29 cellular contexts compared by ENCODE assay signal in the genomic region with DNA sequence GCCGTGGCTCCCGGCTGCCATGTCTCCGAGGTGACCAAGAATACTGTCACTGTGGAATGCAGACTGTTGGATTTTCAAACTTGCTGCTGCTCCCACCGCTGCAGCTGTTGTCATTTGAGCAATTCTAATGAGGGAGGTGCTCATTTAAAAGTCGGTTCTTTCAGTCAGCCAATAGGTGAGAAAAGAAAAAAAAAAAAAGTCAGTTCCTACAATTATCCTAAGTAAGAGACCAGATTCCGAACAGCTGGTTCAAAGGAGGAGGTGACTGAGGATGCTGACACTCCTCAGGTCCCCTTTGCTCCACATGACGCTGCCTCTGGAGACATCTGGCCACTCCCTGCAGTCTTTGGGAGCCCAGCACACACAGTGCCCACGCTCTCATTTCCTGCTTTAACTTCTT.
DNase-seq lines count a peak whose midpoint lies in the region; ATAC-seq and TF ChIP-seq lines count a peak whose summit lies in the region.
"Had no signal": no experiment of that assay in that cellular context is flagged by ENCODE, and none has a peak within 500 bp of the region (broad histone marks: within the 10 kb centered on the region; RNA-seq: fewer than 3 reads in every experiment).

No MANE protein-coding gene starts in this region.

- no peak overlapping the region for H4K8ac ChIP-seq in mesendoderm (ENCODE audit: low read depth, low read length)

- peak overlapping the region in 4 of 5 experiments; percentile 74 to 94 (median 84) for H3K27ac Mint-ChIP-seq in brain
- no peak overlapping the region for H3K27ac Mint-ChIP-seq in stimulated activated effector memory CD8-positive, alpha-beta T cell treated with anti-CD3 and anti-CD28 coated beads, Interleukin-12 subunit alpha, Interleukin-12 subunit beta, amount 100 ng/mL, for 72 hours
- no peak overlapping the region for H3K27ac Mint-ChIP-seq in Caco-2 (ENCODE audit: unreplicated experiment)
- H3K27ac Mint-ChIP-seq: activated B cell treated with CpG ODN at 0.5 μM for 24 hours; activated naive CD8-positive, alpha-beta T cell; B cell; memory B cell; T-helper 1 cell treated with Interleukin-12 subunit alpha and Interleukin-12 subunit beta and Interleukin-4 antibody, amounts not matched to agents 30 μg/mL and 1 μg/mL, for 36 hours had no signal

- H3K27me3 Mint-ChIP-seq in brain, result peaks cover 2% of the 10 kb centered on the region
- H3K27me3 Mint-ChIP-seq in Caco-2 (ENCODE audit: insufficient read depth, unreplicated experiment), result no peaks in the 10 kb centered on the region

- no peak overlapping the region for H3K9ac ChIP-seq in mesendoderm (ENCODE audit: low read length)
- no peak overlapping the region for H3K9ac ChIP-seq in mammary epithelial cell (ENCODE audit: insufficient read depth, low read length)
- H3K9ac ChIP-seq: SK-N-SH had no signal

- H4K20me1 ChIP-seq in mammary epithelial cell (ENCODE audit: insufficient read depth, low read length), result no peaks in the 10 kb centered on the region

- H3K9me3 Mint-ChIP-seq in brain (peaks cover 0 to 4% (median 0%) of the 10 kb centered on the region in 5 experiments), Caco-2 (ENCODE audit: unreplicated experiment) (no peaks in the 10 kb centered on the region)
- H3K9me3 Mint-ChIP-seq in stimulated activated effector memory CD8-positive, alpha-beta T cell treated with anti-CD3 and anti-CD28 coated beads, Interleukin-12 subunit alpha, Interleukin-12 subunit beta, amount 100 ng/mL, for 72 hours, result no peaks in the 10 kb centered on the region
- H3K9me3 Mint-ChIP-seq: activated B cell treated with CpG ODN at 0.5 μM for 24 hours; memory B cell; T-helper 1 cell treated with Interleukin-12 subunit alpha and Interleukin-12 subunit beta and Interleukin-4 antibody, amounts not matched to agents 30 μg/mL and 1 μg/mL, for 36 hours had no signal

- H3K4me1 ChIP-seq in mesendoderm (ENCODE audit: control insufficient read depth, low read depth, low read length) (no peaks in the 10 kb centered on the region), gastrocnemius medialis (peaks cover 49 to 55% of the 10 kb centered on the region in 2 donors), mammary epithelial cell (ENCODE audit: insufficient read depth, low read length) (no peaks in the 10 kb centered on the region), Caco-2 (no peaks in the 10 kb centered on the region)

- no peaks in the 10 kb centered on the region for H3K36me3 Mint-ChIP-seq in brain
- H3K36me3 Mint-ChIP-seq in stimulated activated effector memory CD8-positive, alpha-beta T cell treated with anti-CD3 and anti-CD28 coated beads, Interleukin-12 subunit alpha, Interleukin-12 subunit beta, amount 100 ng/mL, for 72 hours, result no peaks in the 10 kb centered on the region
- no peaks in the 10 kb centered on the region for H3K36me3 Mint-ChIP-seq in Caco-2 (ENCODE audit: insufficient read depth, unreplicated experiment)
- H3K36me3 Mint-ChIP-seq: activated naive CD8-positive, alpha-beta T cell; memory B cell had no signal

- no peak overlapping the region for H3K4me2 ChIP-seq in mesendoderm (ENCODE audit: low read length)
- H3K4me2 ChIP-seq in mammary epithelial cell (ENCODE audit: insufficient read depth, low read depth, low read length), result no peak overlapping the region
- H3K4me2 ChIP-seq: SK-N-SH, smooth muscle cell had no signal

- H3K9me3 ChIP-seq in gastrocnemius medialis (no peaks in the 10 kb centered on the region), mammary epithelial cell (replicated peaks; ENCODE audit: insufficient read depth, low read length) (peaks cover 2% of the 10 kb centered on the region), Caco-2 (no peaks in the 10 kb centered on the region)
- H3K9me3 ChIP-seq: HAP-1, SK-N-SH, vagina had no signal

- H3K79me1 ChIP-seq in mesendoderm (ENCODE audit: low read length), result no peaks in the 10 kb centered on the region

- intact Hi-C loops in gastrocnemius medialis (cut with DNase I; ENCODE audit: low total_unique reads) (no loop called here), mammary epithelial cell (cut with micrococcal nuclease) (no loop called here), Caco-2 (cut with micrococcal nuclease; ENCODE audit: unreplicated experiment) (no loop called here)

- no CpG with 5 or more reads among the region's 8 CpGs for WGBS in mesendoderm (ENCODE audit: extremely low coverage, insufficient coverage, low lambda C conversion rate)
- WGBS in mammary epithelial cell (ENCODE audit: low coverage, missing lambda C conversion rate), result 65% methylated on average over 8 of the region's 8 CpGs

- H2AFZ ChIP-seq in mammary epithelial cell (ENCODE audit: low read depth, low read length), result no peak overlapping the region

- no peak overlapping the region for H2AK5ac ChIP-seq in mesendoderm (ENCODE audit: low read length)

- no peak overlapping the region for H3K23ac ChIP-seq in mesendoderm (ENCODE audit: low read length)

- H4K5ac ChIP-seq in mesendoderm (ENCODE audit: low read length), result no peak overlapping the region

- H3K36me3 ChIP-seq in mesendoderm (ENCODE audit: control insufficient read depth, insufficient read depth, low read length), result no peaks in the 10 kb centered on the region
- no peaks in the 10 kb centered on the region for H3K36me3 ChIP-seq in gastrocnemius medialis
- no peaks in the 10 kb centered on the region for H3K36me3 ChIP-seq in mammary epithelial cell (ENCODE audit: insufficient read depth, low read length)
- no peaks in the 10 kb centered on the region for H3K36me3 ChIP-seq in Caco-2 (ENCODE audit: control insufficient read depth, insufficient read depth, low read length)
- H3K36me3 ChIP-seq: HAP-1, vagina had no signal

- peaks cover 80% of the 10 kb centered on the region for H3K4me1 Mint-ChIP-seq in brain
- H3K4me1 Mint-ChIP-seq in stimulated activated effector memory CD8-positive, alpha-beta T cell treated with anti-CD3 and anti-CD28 coated beads, Interleukin-12 subunit alpha, Interleukin-12 subunit beta, amount 100 ng/mL, for 72 hours, result peaks cover 1% of the 10 kb centered on the region
- H3K4me1 Mint-ChIP-seq in Caco-2 (ENCODE audit: low read depth, unreplicated experiment), result no peaks in the 10 kb centered on the region
- H3K4me1 Mint-ChIP-seq: activated B cell treated with CpG ODN at 0.5 μM for 24 hours, B cell had no signal

- H3K27ac ChIP-seq in mesendoderm (ENCODE audit: low read depth, low read length) (no peak overlapping the region), gastrocnemius medialis (peak overlapping the region; percentile 92 to 99 (median 94)), mammary epithelial cell (ENCODE audit: insufficient read depth, low read depth, low read length) (no peak overlapping the region)
- H3K27ac ChIP-seq: vagina had no signal

- H2BK120ac ChIP-seq in mesendoderm (ENCODE audit: low read depth, low read length), result no peak overlapping the region

- CTCF ChIA-PET in mammary epithelial cell (lab: Charles Lee; ENCODE audit: low non-redundant PET), result interaction anchor here (0.6 kb wide), 1 partner anchor 292 kb away, joined by 3 read pairs; no protein-coding TSS in a partner anchor
- CTCF ChIA-PET in Caco-2 (lab: Charles Lee), result no interaction called here

- DNase-seq in ELF-1 (ENCODE audit: low read depth, low spot score) (peak; percentile 77), mesendoderm (peak; percentile 40), gastrocnemius medialis (no peak), mammary epithelial cell (no peak), Caco-2 (no peak)
- no peak for DNase-seq in stimulated activated effector memory CD8-positive, alpha-beta T cell treated with anti-CD3 and anti-CD28 coated beads, Interleukin-12 subunit alpha, Interleukin-12 subunit beta, amount 100 ng/mL, for 72 hours (ENCODE audit: low spot score in 2 of 2)
- DNase-seq: ACHN; activated B cell treated with CpG ODN at 0.5 μM for 24 hours; activated CD4-positive, alpha-beta T cell treated with anti-CD3 and anti-CD28 coated beads, Interleukin-2, amount 50 U/mL, for 1 hour; activated effector memory CD4-positive, alpha-beta T cell treated with Interleukin-2 at 50 U/mL for 16 hours; activated T-cell treated with anti-CD3 and anti-CD28 coated beads, Interleukin-2, amount 50 U/mL, for 1 hour; central memory CD4-positive, alpha-beta T cell; hippocampal formation; NCI-H1436 treated with DMSO at 0.1 percent for 48 hours; NCI-H2081 treated with DMSO at 0.1 percent for 48 hours; NCI-H2227 treated with DMSO at 0.1 percent for 48 hours; NCI-H526; occipital lobe; SK-N-SH; stimulated activated naive CD8-positive, alpha-beta T cell treated with anti-CD3 and anti-CD28 coated beads, Interleukin-15, Interleukin-2, amounts not matched to agents 100 U/mL and 50 U/mL, for 24 hours had no signal

- BruUV-seq in mammary epithelial cell (replicated peaks; lab: Mats Ljungman, UMichigan) (no TSS peak), Caco-2 (replicated peaks; lab: Mats Ljungman, UMichigan) (no TSS peak)

- TF ChIP-seq CTCF in brain (conservative IDR thresholded peaks at IDR 0.05), result no peak
- no peak for TF ChIP-seq CTCF in gastrocnemius medialis (IDR thresholded peaks at IDR 0.05 in 4 of 5, conservative IDR thresholded peaks at IDR 0.05 in 1 of 5)
- TF ChIP-seq CTCF in mammary epithelial cell (conservative IDR thresholded peaks at IDR 0.05 in 1 of 2, IDR thresholded peaks at IDR 0.05 in 1 of 2; ENCODE audit: extremely low read depth in 1 of 2, insufficient read depth in 1 of 2, low read depth in 1 of 2, low read length in 2 of 2), result no peak
- TF ChIP-seq CTCF in Caco-2 (IDR thresholded peaks at IDR 0.05; ENCODE audit: insufficient read depth in 1 of 2, low read depth in 1 of 2, low read length in 1 of 2, severe bottlenecking in 1 of 2, unreplicated experiment in 1 of 2), result no peak

- H3K27me3 ChIP-seq in mesendoderm (ENCODE audit: insufficient read depth, low read length, poor library complexity), result no peaks in the 10 kb centered on the region
- no peaks in the 10 kb centered on the region for H3K27me3 ChIP-seq in gastrocnemius medialis
- no peaks in the 10 kb centered on the region for H3K27me3 ChIP-seq in mammary epithelial cell (ENCODE audit: insufficient read depth, low read length)
- H3K27me3 ChIP-seq in Caco-2 (replicated peaks; ENCODE audit: control insufficient read depth, insufficient read depth, low read length), result no peaks in the 10 kb centered on the region
- H3K27me3 ChIP-seq: vagina had no signal

- H3K4me3 ChIP-seq in mesendoderm (ENCODE audit: low read length) (no peak overlapping the region), gastrocnemius medialis (no peak overlapping the region), mammary epithelial cell (replicated peaks in 1 of 3; ENCODE audit: insufficient read depth in 1 of 3, low read depth in 2 of 3, low read length in 3 of 3) (no peak overlapping the region), Caco-2 (ENCODE audit: low read depth, low read length) (no peak overlapping the region)
- H3K4me3 ChIP-seq: HAP-1, smooth muscle cell, vagina had no signal

- no peaks in the 10 kb centered on the region for H3K79me2 ChIP-seq in mesendoderm (ENCODE audit: control insufficient read depth, insufficient read depth, low read length)
- no peaks in the 10 kb centered on the region for H3K79me2 ChIP-seq in mammary epithelial cell (ENCODE audit: insufficient read depth, low read length)

- peak overlapping the region in 3 of 5 experiments; percentile 30 to 53 (median 52) for H3K4me3 Mint-ChIP-seq in brain
- H3K4me3 Mint-ChIP-seq in stimulated activated effector memory CD8-positive, alpha-beta T cell treated with anti-CD3 and anti-CD28 coated beads, Interleukin-12 subunit alpha, Interleukin-12 subunit beta, amount 100 ng/mL, for 72 hours, result no peak overlapping the region
- H3K4me3 Mint-ChIP-seq in Caco-2 (ENCODE audit: unreplicated experiment), result no peak overlapping the region
- H3K4me3 Mint-ChIP-seq: activated B cell treated with CpG ODN at 0.5 μM for 24 hours; activated naive CD8-positive, alpha-beta T cell; B cell; memory B cell; T-helper 1 cell treated with Interleukin-12 subunit alpha and Interleukin-12 subunit beta and Interleukin-4 antibody, amounts not matched to agents 30 μg/mL and 1 μg/mL, for 36 hours had no signal

- in situ Hi-C loops in gastrocnemius medialis (cut with MboI; ENCODE audit: low sequenced_read_pairs in 4 of 4), result no loop called here
- in situ Hi-C loops in mammary epithelial cell (cut with MboI; ENCODE audit: low sequenced_read_pairs in 2 of 2), result no loop called here

- no peak overlapping the region for H3K4ac ChIP-seq in mesendoderm (ENCODE audit: low read depth, low read length)

- H3K18ac ChIP-seq in mesendoderm (ENCODE audit: low read length), result no peak overlapping the region

- dilution Hi-C loops in mammary epithelial cell (cut with HindIII; ENCODE audit: low sequenced_read_pairs), result no loop called here

- TF ChIP-seq POLR2A in gastrocnemius medialis (IDR thresholded peaks at IDR 0.05), result no peak

- no peak overlapping the region for H3K56ac ChIP-seq in mesendoderm (ENCODE audit: low read length)

- no peak for ATAC-seq in gastrocnemius medialis
- no peak for ATAC-seq in GM19397 (IDR thresholded peaks at IDR 0.05; ENCODE audit: unreplicated experiment)
- ATAC-seq in stimulated activated effector memory CD8-positive, alpha-beta T cell treated with anti-CD3 and anti-CD28 coated beads, Interleukin-12 subunit alpha, Interleukin-12 subunit beta, amount 100 ng/mL, for 72 hours, result no peak
- ATAC-seq: stimulated activated naive CD8-positive, alpha-beta T cell treated with anti-CD3 and anti-CD28 coated beads, Interleukin-15, Interleukin-2, amounts not matched to agents 100 U/mL and 50 U/mL, for 24 hours had no signal

- POLR2A ChIA-PET in Caco-2 (lab: Charles Lee), result no interaction called here

- no peak overlapping the region for H2BK5ac ChIP-seq in mesendoderm (ENCODE audit: low read length)

- no peak overlapping the region for H2BK15ac ChIP-seq in mesendoderm (replicated peaks; ENCODE audit: low read depth)

Comparison
In these comparisons a context has a peak if more than half of its experiments do, and no peak if none do; other contexts are left out.
1. DNase-seq: peak in ELF-1 (single experiment) and mesendoderm (single experiment); none in gastrocnemius medialis (0 of 2), stimulated activated effector memory CD8-positive, alpha-beta T cell treated with anti-CD3 and anti-CD28 coated beads, Interleukin-12 subunit alpha, Interleukin-12 subunit beta, amount 100 ng/mL, for 72 hours (0 of 2), mammary epithelial cell (single experiment) and Caco-2 (0 of 2).
2. H3K27ac Mint-ChIP-seq: peak in brain (4 of 5); none in stimulated activated effector memory CD8-positive, alpha-beta T cell treated with anti-CD3 and anti-CD28 coated beads, Interleukin-12 subunit alpha, Interleukin-12 subunit beta, amount 100 ng/mL, for 72 hours (single experiment) and Caco-2 (single experiment).
3. H3K4me3 Mint-ChIP-seq: peak in brain (3 of 5); none in stimulated activated effector memory CD8-positive, alpha-beta T cell treated with anti-CD3 and anti-CD28 coated beads, Interleukin-12 subunit alpha, Interleukin-12 subunit beta, amount 100 ng/mL, for 72 hours (single experiment) and Caco-2 (single experiment).
4. H3K27ac ChIP-seq: peak in gastrocnemius medialis (4 of 4); none in mesendoderm (single experiment) and mammary epithelial cell (single experiment).